ENCODE assay signal across 8 cellular contexts in the genomic region with DNA sequence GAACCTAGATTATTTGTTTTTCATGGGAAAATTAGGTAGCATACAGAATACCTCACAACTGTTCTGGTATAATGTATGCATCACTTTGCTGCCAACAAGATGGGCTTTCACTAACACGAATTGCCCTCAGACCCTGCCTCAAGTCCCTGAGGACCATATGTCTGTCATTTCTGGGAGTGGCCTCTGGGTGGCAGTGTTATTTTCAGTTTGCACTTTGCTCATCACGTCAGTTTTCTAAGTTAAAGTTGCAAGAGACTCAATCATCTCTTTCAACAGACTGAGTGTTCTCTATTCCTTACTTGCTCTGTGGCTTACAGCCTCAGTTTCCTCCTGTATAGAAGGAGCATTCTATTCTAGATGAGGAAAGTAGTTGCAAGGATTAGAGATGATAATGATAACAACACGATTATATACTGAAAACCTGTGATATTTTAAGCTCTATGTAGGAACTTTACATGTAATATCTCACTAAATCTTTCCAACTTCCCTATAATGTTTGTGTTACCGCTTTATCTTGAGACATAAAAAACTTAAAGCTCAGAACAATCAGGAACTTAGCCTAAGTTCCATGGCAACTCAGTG. TPM values are rescaled to one million over a fixed set of nuclear protein-coding genes. Genes with fewer than 3 reads are reported as not detected.
DNase-seq lines count a peak whose midpoint lies in the region; ATAC-seq, FAIRE-seq and TF ChIP-seq lines count a peak whose summit lies in the region.

No MANE protein-coding gene starts in this region.

- no peak overlapping the region for H4K8ac ChIP-seq in H1 (ENCODE audit: extremely low read depth, insufficient read depth, low read length)

- no peak overlapping the region for H3K27ac ChIP-seq in H1 (ENCODE audit: low read depth, low read length)

- H3K36me3 Mint-ChIP-seq in activated CD8-positive, alpha-beta T cell treated with anti-CD3 and anti-CD28 coated beads for 36 hours (ENCODE audit: low read depth): no peaks in the 10 kb centered on the region
- H3K36me3 Mint-ChIP-seq in stimulated activated naive B cell treated with anti-CD40 and anti-IgM and Interleukin-4, amounts not matched to agents 10 μg/mL and 1 μg/mL and 100 μg/mL, for 72 hours: no peaks in the 10 kb centered on the region

- no peak overlapping the region for H3K4me2 ChIP-seq in H1 (ENCODE audit: insufficient read depth in 1 of 2, low read depth in 2 of 2, low read length in 2 of 2)

- no peaks in the 10 kb centered on the region for H4K20me1 ChIP-seq in H1 (replicated peaks in 1 of 2; ENCODE audit: control insufficient read depth in 1 of 2, insufficient read depth in 2 of 2, low read length in 2 of 2)

- no peak overlapping the region for H3K14ac ChIP-seq in H1 (ENCODE audit: insufficient read length)

- no peak overlapping the region for H3K23ac ChIP-seq in H1 (ENCODE audit: insufficient read length)

- H2BK5ac ChIP-seq in H1 (ENCODE audit: low read depth, low read length): no peak overlapping the region

- CTCF ChIA-PET in activated CD8-positive, alpha-beta T cell treated with anti-CD3 and anti-CD28 coated beads for 36 hours (lab: Charles Lee): interaction anchor here (0.6 to 4.0 kb wide), 37 partner anchors 10 to 383 kb away, joined by 3 to 31 read pairs (median 5); partner anchors contain the start of genes MCC and YTHDC2
- CTCF ChIA-PET in H1 (lab: Charles Lee; ENCODE audit: partially characterized antibody): interaction anchor here (0.6 to 3.0 kb wide), 53 partner anchors 10 to 1031 kb away, joined by 3 to 47 read pairs (median 4); partner anchors contain the start of gene MCC

- no peak overlapping the region for H3K4ac ChIP-seq in H1 (replicated peaks; ENCODE audit: insufficient read length, low read depth, low read length)

- no peak overlapping the region for H4K91ac ChIP-seq in H1 (replicated peaks; ENCODE audit: insufficient read length, low read length)

- H2AFZ ChIP-seq in H1 (ENCODE audit: low read length): no peak overlapping the region

- no peaks in the 10 kb centered on the region for H3K27me3 ChIP-seq in H1 (replicated peaks in 1 of 4; ENCODE audit: control insufficient read depth in 3 of 4, extremely low read depth in 1 of 4, insufficient read depth in 3 of 4, low read length in 3 of 4)

- no peak overlapping the region for H2BK15ac ChIP-seq in H1 (ENCODE audit: low read length)

- ATAC-seq in GM18517 (IDR thresholded peaks at IDR 0.05; ENCODE audit: unreplicated experiment) (peak; percentile 75), HG03097 (IDR thresholded peaks at IDR 0.05; ENCODE audit: low FRiP score, unreplicated experiment) (peak; percentile 68), mucosa of descending colon (peak; percentile 70)
- ATAC-seq in activated CD8-positive, alpha-beta T cell treated with anti-CD3 and anti-CD28 coated beads for 36 hours: peak; percentile 76
- peak; percentile 54 to 65 for ATAC-seq in stimulated activated naive B cell treated with anti-CD40 and anti-IgM and Interleukin-4, amounts not matched to agents 10 μg/mL and 1 μg/mL and 100 μg/mL, for 72 hours (replicated peaks)

- H3K4me3 ChIP-seq in H1 (ENCODE audit: extremely low read depth in 1 of 4, insufficient read depth in 2 of 4, low read depth in 3 of 4, low read length in 4 of 4) (no peak overlapping the region), mucosa of descending colon (no peak overlapping the region)

- no peaks in the 10 kb centered on the region for H3K23me2 ChIP-seq in H1 (ENCODE audit: low read depth, low read length)

- H3K18ac ChIP-seq in H1 (ENCODE audit: extremely low read depth, low read length): no peak overlapping the region

- H3K27ac Mint-ChIP-seq in activated CD8-positive, alpha-beta T cell treated with anti-CD3 and anti-CD28 coated beads for 36 hours: no peak overlapping the region
- no peak overlapping the region for H3K27ac Mint-ChIP-seq in stimulated activated naive B cell treated with anti-CD40 and anti-IgM and Interleukin-4, amounts not matched to agents 10 μg/mL and 1 μg/mL and 100 μg/mL, for 72 hours

- H3K27me3 Mint-ChIP-seq in activated CD8-positive, alpha-beta T cell treated with anti-CD3 and anti-CD28 coated beads for 36 hours: peaks cover 22% of the 10 kb centered on the region
- H3K27me3 Mint-ChIP-seq in stimulated activated naive B cell treated with anti-CD40 and anti-IgM and Interleukin-4, amounts not matched to agents 10 μg/mL and 1 μg/mL and 100 μg/mL, for 72 hours: peaks cover 31 to 36% of the 10 kb centered on the region in 2 donors

- no peak overlapping the region for H2BK12ac ChIP-seq in H1 (ENCODE audit: low read depth, low read length)

- H3K9me3 ChIP-seq in H1 (ENCODE audit: insufficient read depth in 2 of 2, low read depth in 1 of 2, low read length in 1 of 2): no peaks in the 10 kb centered on the region
- no peaks in the 10 kb centered on the region for H3K9me3 ChIP-seq in mucosa of descending colon

- no peak overlapping the region for H3K4me3 Mint-ChIP-seq in activated CD8-positive, alpha-beta T cell treated with anti-CD3 and anti-CD28 coated beads for 36 hours
- no peak overlapping the region for H3K4me3 Mint-ChIP-seq in stimulated activated naive B cell treated with anti-CD40 and anti-IgM and Interleukin-4, amounts not matched to agents 10 μg/mL and 1 μg/mL and 100 μg/mL, for 72 hours

- H3K36me3 ChIP-seq in H1 (ENCODE audit: control insufficient read depth in 2 of 4, insufficient read depth in 4 of 4, low read length in 3 of 4) (no peaks in the 10 kb centered on the region), mucosa of descending colon (ENCODE audit: low read depth) (no peaks in the 10 kb centered on the region)

- intact Hi-C loops in activated CD8-positive, alpha-beta T cell treated with anti-CD3 and anti-CD28 coated beads for 36 hours (cut with micrococcal nuclease): loop anchor here (1.0 to 5.0 kb wide), 2 partner anchors 134 to 228 kb away; partner anchors contain the start of gene YTHDC2
- intact Hi-C loops in mucosa of descending colon (cut with DNase I, micrococcal nuclease): loop anchor here in 1 of 2 donors (10.0 kb wide), 1 partner anchor 226 kb away; no protein-coding TSS in a partner anchor

- no peak overlapping the region for H3K56ac ChIP-seq in H1 (replicated peaks; ENCODE audit: insufficient read length, low read depth, low read length)

- H3K4me1 ChIP-seq in H1 (replicated peaks in 1 of 4; ENCODE audit: control insufficient read depth in 3 of 4, insufficient read depth in 4 of 4, low read length in 3 of 4) (peaks cover 0 to 2% (median under 1%) of the 10 kb centered on the region in 4 experiments; a peak in 2 of 7 replicates), mucosa of descending colon (ENCODE audit: low read depth) (no peaks in the 10 kb centered on the region)

- no peak for TF ChIP-seq POLR2A in H1 (IDR thresholded peaks at IDR 0.05; ENCODE audit: control extremely low read depth in 1 of 2, low read depth in 2 of 2, low read length in 2 of 2)

- DNase-seq in AG08395 (ENCODE audit: low spot score) (peak; percentile 66), NCI-H748 (lab: John Stamatoyannopoulos, UW; ENCODE audit: unreplicated experiment) (peak; percentile 52), H1 (ENCODE audit: low read depth in 1 of 2, low spot score in 2 of 2) (peak; percentile 44 to 76), mucosa of descending colon (peak in 2 of 3 donors; percentile 26 to 61)
- peak; percentile 76 for DNase-seq in activated CD8-positive, alpha-beta T cell treated with anti-CD3 and anti-CD28 coated beads for 36 hours
- DNase-seq in stimulated activated naive B cell treated with anti-CD40 and anti-IgM and Interleukin-4, amounts not matched to agents 10 μg/mL and 1 μg/mL and 100 μg/mL, for 72 hours: peak; percentile 4

- H3K9ac ChIP-seq in H1 (replicated peaks in 1 of 4; ENCODE audit: extremely low read depth in 1 of 4, low read depth in 3 of 4, low read length in 3 of 4): no peak overlapping the region

- TF ChIP-seq EP300 in H1 (IDR thresholded peaks at IDR 0.05; ENCODE audit: borderline replicate concordance in 1 of 2, low read depth in 2 of 2, low read length in 2 of 2): no peak

- peak; percentile 84 for TF ChIP-seq CTCF in activated CD8-positive, alpha-beta T cell treated with anti-CD3 and anti-CD28 coated beads for 36 hours (IDR thresholded peaks at IDR 0.05)
- TF ChIP-seq CTCF in H1 (IDR thresholded peaks at IDR 0.05; ENCODE audit: control extremely low read depth in 1 of 3, insufficient read depth in 1 of 3, low read depth in 1 of 3, low read length in 3 of 3) (peak; percentile 49 to 86 (median 70)), mucosa of descending colon (IDR thresholded peaks at IDR 0.05) (peak; percentile 26)

- no peak overlapping the region for H4K5ac ChIP-seq in H1 (ENCODE audit: insufficient read length, low read depth, low read length)

- no peak overlapping the region for H2BK120ac ChIP-seq in H1 (replicated peaks; ENCODE audit: low read depth, low read length)

- H2AK5ac ChIP-seq in H1 (ENCODE audit: low read depth, low read length): no peak overlapping the region

- no peaks in the 10 kb centered on the region for H3K9me3 Mint-ChIP-seq in activated CD8-positive, alpha-beta T cell treated with anti-CD3 and anti-CD28 coated beads for 36 hours
- H3K9me3 Mint-ChIP-seq in stimulated activated naive B cell treated with anti-CD40 and anti-IgM and Interleukin-4, amounts not matched to agents 10 μg/mL and 1 μg/mL and 100 μg/mL, for 72 hours: no peaks in the 10 kb centered on the region

- TF ChIP-seq RAD21 in H1 (IDR thresholded peaks at IDR 0.05 in 1 of 2, conservative IDR thresholded peaks at IDR 0.05 in 1 of 2; ENCODE audit: low read depth in 2 of 2, low read length in 2 of 2): peak; percentile 81 to 83

- WGBS in H1 (ENCODE audit: extremely low coverage in 1 of 2, insufficient coverage in 1 of 2, insufficient read length in 1 of 2, insufficient replicate concordance in 2 of 2, low coverage in 1 of 2, low lambda C conversion rate in 2 of 2, missing lambda C conversion rate in 1 of 2), 2 experiments: 46% methylated on average over 4 of the region's 4 CpGs; no CpG with 5 or more reads in 1 of the 2 experiments

- peak; percentile 99 for FAIRE-seq in H1 (lab: Jason Lieb, UNC)

- H3K79me2 ChIP-seq in H1 (ENCODE audit: control insufficient read depth in 1 of 2, insufficient read depth in 2 of 2, low read length in 2 of 2): no peaks in the 10 kb centered on the region

- H3K4me1 Mint-ChIP-seq in activated CD8-positive, alpha-beta T cell treated with anti-CD3 and anti-CD28 coated beads for 36 hours (ENCODE audit: low read depth): peaks cover 26% of the 10 kb centered on the region
- H3K4me1 Mint-ChIP-seq in stimulated activated naive B cell treated with anti-CD40 and anti-IgM and Interleukin-4, amounts not matched to agents 10 μg/mL and 1 μg/mL and 100 μg/mL, for 72 hours: peaks cover 2 to 4% of the 10 kb centered on the region in 2 donors

- no peaks in the 10 kb centered on the region for H3K79me1 ChIP-seq in H1 (ENCODE audit: low read depth, low read length)

- H2BK20ac ChIP-seq in H1 (ENCODE audit: low read length): no peak overlapping the region

- POLR2A ChIA-PET in activated CD8-positive, alpha-beta T cell treated with anti-CD3 and anti-CD28 coated beads for 36 hours (lab: Charles Lee): interaction anchor here (1.2 kb wide), 1 partner anchor 109 kb away, joined by 3 read pairs; the partner anchor contains the start of gene MCC
- POLR2A ChIA-PET in H1 (lab: Charles Lee; ENCODE audit: partially characterized antibody): no interaction called here

RNA-seq across cellular contexts. Expression of gene TSSK1B, which starts 55.7 kb away (rescaled TPM):
- not detected for total RNA-seq in activated CD8-positive, alpha-beta T cell treated with anti-CD3 and anti-CD28 coated beads for 36 hours
- total RNA-seq in H1 (2021; fragmentation: NEBNext Ultra II Directional; extraction: Animal tissue kit (Norgen Biotek cat#: 25700)): not detected in 2 replicates
- polyA plus RNA-seq in H1 (2011; rRNA removed): 0.05 and 0.08 TPM in 2 replicates
- polyA plus RNA-seq in H1 (2011; cell fraction: cytosol; rRNA removed): 0.04 TPM
- polyA plus RNA-seq in H1 (2011; cell fraction: nucleus; rRNA removed): 0.43 TPM
- 0.07 TPM in 1 of 4 replicates, not detected in the others for polyA plus RNA-seq in H1 (2012, experiment 1 of 2)
- not detected for polyA plus RNA-seq in H1 (2012, experiment 2 of 2)
- polyA plus RNA-seq in H1 (2013, experiment 1 of 2): 0.04 TPM
- polyA plus RNA-seq in H1 (2013, experiment 2 of 2): not detected
- 0.61 and 0.66 TPM in 2 replicates for polyA minus RNA-seq in H1 (2011; rRNA and poly(A)+ RNA removed)
- not detected for polyA minus RNA-seq in H1 (2011; cell fraction: cytosol; rRNA and poly(A)+ RNA removed)
- polyA minus RNA-seq in H1 (2011; cell fraction: nucleus; rRNA and poly(A)+ RNA removed): 3.1 TPM
- under 1 TPM in 1 of 3 donors, not detected in 2; 0.12 TPM for total RNA-seq in mucosa of descending colon

Comparison
In these comparisons a context has a peak if more than half of its experiments do, and no peak if none do; other contexts are left out.
1. DNase-seq: peak in every context shown above with its lines; median percentile 76 in activated CD8-positive, alpha-beta T cell treated with anti-CD3 and anti-CD28 coated beads for 36 hours; 66 in AG08395; 60 in H1; 52 in NCI-H748; 44 in mucosa of descending colon; 4 in stimulated activated naive B cell treated with anti-CD40 and anti-IgM and Interleukin-4, amounts not matched to agents 10 μg/mL and 1 μg/mL and 100 μg/mL, for 72 hours.
2. CTCF ChIP-seq: peak in every context shown above with its lines; median percentile 84 in activated CD8-positive, alpha-beta T cell treated with anti-CD3 and anti-CD28 coated beads for 36 hours; 70 in H1; 26 in mucosa of descending colon.